ENCODE assay signal across 1 cellular context in the genomic region with DNA sequence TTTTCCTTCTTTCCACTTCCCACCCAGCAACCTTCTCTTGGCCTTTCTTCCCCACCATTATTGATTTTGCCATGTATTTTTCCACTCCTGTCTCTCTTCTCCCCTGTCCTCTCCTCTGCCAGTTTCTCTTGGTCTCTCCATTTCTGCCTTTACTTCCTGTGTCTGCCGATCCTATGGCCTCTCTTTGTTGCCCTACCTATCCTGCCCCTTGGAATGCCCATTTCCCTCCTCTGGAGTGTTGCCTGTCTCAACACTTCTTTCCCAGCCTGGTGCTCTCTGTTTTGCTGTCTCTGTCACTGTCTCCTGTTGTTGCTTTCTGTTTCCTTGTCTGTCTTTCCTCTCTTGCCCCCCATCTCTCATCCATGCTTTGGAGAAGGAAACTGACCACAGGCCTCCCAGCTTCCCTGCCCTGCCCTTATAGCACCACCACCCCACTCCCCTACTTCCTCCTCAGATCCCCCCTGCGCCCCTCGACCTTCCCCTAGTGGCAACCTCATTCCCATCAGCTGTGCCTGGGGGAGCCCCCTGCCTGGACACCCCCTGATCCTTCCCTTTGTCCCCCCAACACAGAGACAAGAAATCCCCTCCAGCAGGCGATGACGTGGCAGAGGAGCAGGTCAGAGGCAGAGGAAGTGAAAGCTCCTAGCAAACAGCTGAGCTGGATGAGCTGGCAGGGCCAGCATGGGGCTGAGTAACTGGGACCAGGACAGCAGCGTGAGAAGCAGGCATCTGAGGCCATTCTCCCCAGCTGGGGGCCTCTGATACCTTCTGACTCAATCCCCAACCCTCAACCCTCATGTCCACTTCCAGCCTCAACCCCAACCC.
TF ChIP-seq lines count a peak whose summit lies in the region.

No MANE protein-coding gene starts in this region.

TF ChIP-seq in HCT116, 20 proteins besides CTCF, POLR2A, EP300 and RAD21:
- TF ChIP-seq, protein P1, sequence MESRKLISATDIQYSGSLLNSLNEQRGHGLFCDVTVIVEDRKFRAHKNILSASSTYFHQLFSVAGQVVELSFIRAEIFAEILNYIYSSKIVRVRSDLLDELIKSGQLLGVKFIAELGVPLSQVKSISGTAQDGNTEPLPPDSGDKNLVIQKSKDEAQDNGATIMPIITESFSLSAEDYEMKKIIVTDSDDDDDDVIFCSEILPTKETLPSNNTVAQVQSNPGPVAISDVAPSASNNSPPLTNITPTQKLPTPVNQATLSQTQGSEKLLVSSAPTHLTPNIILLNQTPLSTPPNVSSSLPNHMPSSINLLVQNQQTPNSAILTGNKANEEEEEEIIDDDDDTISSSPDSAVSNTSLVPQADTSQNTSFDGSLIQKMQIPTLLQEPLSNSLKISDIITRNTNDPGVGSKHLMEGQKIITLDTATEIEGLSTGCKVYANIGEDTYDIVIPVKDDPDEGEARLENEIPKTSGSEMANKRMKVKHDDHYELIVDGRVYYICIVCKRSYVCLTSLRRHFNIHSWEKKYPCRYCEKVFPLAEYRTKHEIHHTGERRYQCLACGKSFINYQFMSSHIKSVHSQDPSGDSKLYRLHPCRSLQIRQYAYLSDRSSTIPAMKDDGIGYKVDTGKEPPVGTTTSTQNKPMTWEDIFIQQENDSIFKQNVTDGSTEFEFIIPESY (IDR thresholded peaks at IDR 0.05; ENCODE audit: extremely low read depth, insufficient replicate concordance, low read length): no peak
- TF ChIP-seq SP1 (IDR thresholded peaks at IDR 0.05; ENCODE audit: low read depth) (no peak), TCF7L2 (IDR thresholded peaks at IDR 0.05; ENCODE audit: borderline replicate concordance, extremely low read depth, insufficient read depth, insufficient read length) (no peak), FOSL1 (IDR thresholded peaks at IDR 0.05; ENCODE audit: low read depth) (no peak), CEBPB (IDR thresholded peaks at IDR 0.05; ENCODE audit: low read depth) (no peak), SRF (IDR thresholded peaks at IDR 0.05; ENCODE audit: low read depth) (no peak), YY1 (IDR thresholded peaks at IDR 0.05; ENCODE audit: extremely low read depth, insufficient replicate concordance, low read depth, low read length) (no peak), CBX3 (IDR thresholded peaks at IDR 0.05; ENCODE audit: low read depth) (no peak), ZNF274 (IDR thresholded peaks at IDR 0.05; ENCODE audit: low read depth, low read length) (no peak), SIN3A (IDR thresholded peaks at IDR 0.05; ENCODE audit: low read depth) (no peak), JUND (IDR thresholded peaks at IDR 0.05) (no peak), ZFX (IDR thresholded peaks at IDR 0.05) (no peak), EZH2 (IDR thresholded peaks at IDR 0.05) (no peak), MAX (IDR thresholded peaks at IDR 0.05) (no peak), EZH2phosphoT487 (IDR thresholded peaks at IDR 0.05; ENCODE audit: borderline replicate concordance) (no peak)
- TF ChIP-seq, protein P2, sequence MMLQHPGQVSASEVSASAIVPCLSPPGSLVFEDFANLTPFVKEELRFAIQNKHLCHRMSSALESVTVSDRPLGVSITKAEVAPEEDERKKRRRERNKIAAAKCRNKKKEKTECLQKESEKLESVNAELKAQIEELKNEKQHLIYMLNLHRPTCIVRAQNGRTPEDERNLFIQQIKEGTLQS (IDR thresholded peaks at IDR 0.05): no peak
- TF ChIP-seq, protein P3, sequence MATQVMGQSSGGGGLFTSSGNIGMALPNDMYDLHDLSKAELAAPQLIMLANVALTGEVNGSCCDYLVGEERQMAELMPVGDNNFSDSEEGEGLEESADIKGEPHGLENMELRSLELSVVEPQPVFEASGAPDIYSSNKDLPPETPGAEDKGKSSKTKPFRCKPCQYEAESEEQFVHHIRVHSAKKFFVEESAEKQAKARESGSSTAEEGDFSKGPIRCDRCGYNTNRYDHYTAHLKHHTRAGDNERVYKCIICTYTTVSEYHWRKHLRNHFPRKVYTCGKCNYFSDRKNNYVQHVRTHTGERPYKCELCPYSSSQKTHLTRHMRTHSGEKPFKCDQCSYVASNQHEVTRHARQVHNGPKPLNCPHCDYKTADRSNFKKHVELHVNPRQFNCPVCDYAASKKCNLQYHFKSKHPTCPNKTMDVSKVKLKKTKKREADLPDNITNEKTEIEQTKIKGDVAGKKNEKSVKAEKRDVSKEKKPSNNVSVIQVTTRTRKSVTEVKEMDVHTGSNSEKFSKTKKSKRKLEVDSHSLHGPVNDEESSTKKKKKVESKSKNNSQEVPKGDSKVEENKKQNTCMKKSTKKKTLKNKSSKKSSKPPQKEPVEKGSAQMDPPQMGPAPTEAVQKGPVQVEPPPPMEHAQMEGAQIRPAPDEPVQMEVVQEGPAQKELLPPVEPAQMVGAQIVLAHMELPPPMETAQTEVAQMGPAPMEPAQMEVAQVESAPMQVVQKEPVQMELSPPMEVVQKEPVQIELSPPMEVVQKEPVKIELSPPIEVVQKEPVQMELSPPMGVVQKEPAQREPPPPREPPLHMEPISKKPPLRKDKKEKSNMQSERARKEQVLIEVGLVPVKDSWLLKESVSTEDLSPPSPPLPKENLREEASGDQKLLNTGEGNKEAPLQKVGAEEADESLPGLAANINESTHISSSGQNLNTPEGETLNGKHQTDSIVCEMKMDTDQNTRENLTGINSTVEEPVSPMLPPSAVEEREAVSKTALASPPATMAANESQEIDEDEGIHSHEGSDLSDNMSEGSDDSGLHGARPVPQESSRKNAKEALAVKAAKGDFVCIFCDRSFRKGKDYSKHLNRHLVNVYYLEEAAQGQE (IDR thresholded peaks at IDR 0.05; ENCODE audit: low read depth): no peak
